In genomic region chr15:31216210-31216911, GRCh38 we compare ENCODE assay signal across 8 cellular contexts.
DNase-seq lines count a peak whose midpoint lies in the region; ATAC-seq and TF ChIP-seq lines count a peak whose summit lies in the region.

No MANE protein-coding gene starts in this region.

- H3K27me3 Mint-ChIP-seq in nephron (ENCODE audit: low read depth), result peaks cover 12% of the 10 kb centered on the region
- peaks cover 13% of the 10 kb centered on the region for H3K27me3 Mint-ChIP-seq in type B pancreatic cell

- H3K9me3 Mint-ChIP-seq in nephron (no peaks in the 10 kb centered on the region), type B pancreatic cell (no peaks in the 10 kb centered on the region)

- ATAC-seq in GM18861 (IDR thresholded peaks at IDR 0.05; ENCODE audit: unreplicated experiment) (peak; percentile 25), HG03064 (IDR thresholded peaks at IDR 0.05; ENCODE audit: low read depth, unreplicated experiment) (peak; percentile 36)

- peaks cover 9% of the 10 kb centered on the region for H3K4me1 Mint-ChIP-seq in nephron
- no peaks in the 10 kb centered on the region for H3K4me1 Mint-ChIP-seq in type B pancreatic cell (ENCODE audit: unreplicated experiment)

- H3K27ac Mint-ChIP-seq in nephron (peak overlapping the region; percentile 38 to 74 (median 67)), type B pancreatic cell (peak overlapping the region; percentile 55)

- DNase-seq in AG09319 (ENCODE audit: extremely low read depth, low read depth) (peak; percentile 38), NCI-H526 treated with DMSO at 0.1 percent for 48 hours (lab: John Stamatoyannopoulos, UW) (peak; percentile 27), fibroblast of the aortic adventitia (ENCODE audit: low read depth) (peak; percentile 64), type B pancreatic cell (ENCODE audit: extremely low spot score, unreplicated experiment) (no peak)
- DNase-seq in activated CD8-positive, alpha-beta memory T cell treated with anti-CD3 and anti-CD28 coated beads, Interleukin-2, amount 50 U/mL, for 48 hours, result peak; percentile 75

- H3K4me3 Mint-ChIP-seq in nephron, result peak overlapping the region; percentile 72 to 85 (median 80)
- H3K4me3 Mint-ChIP-seq in type B pancreatic cell, result peak overlapping the region; percentile 78

- H3K36me3 Mint-ChIP-seq in nephron (ENCODE audit: low read depth), result no peaks in the 10 kb centered on the region
- no peaks in the 10 kb centered on the region for H3K36me3 Mint-ChIP-seq in type B pancreatic cell

- TF ChIP-seq CTCF in AG09319 (IDR thresholded peaks at IDR 0.05; ENCODE audit: low read depth, low read length) (no peak), fibroblast of the aortic adventitia (IDR thresholded peaks at IDR 0.05; ENCODE audit: insufficient read depth, low read length) (no peak), nephron (IDR thresholded peaks at IDR 0.05; ENCODE audit: unreplicated experiment in 3 of 3) (no peak), type B pancreatic cell (conservative IDR thresholded peaks at IDR 0.05) (no peak)

- H3K4me3 ChIP-seq in fibroblast of the aortic adventitia (ENCODE audit: low read depth, low read length), result peak overlapping the region; percentile 44
